ENCODE assay signal across 10 cellular contexts in genomic region chr12:4160314-4161040, GRCh38.
"Had no signal": no experiment of that assay in that cellular context is flagged by ENCODE, and none has a peak within 500 bp of the region (broad histone marks: within the 10 kb centered on the region; RNA-seq: fewer than 3 reads in every experiment).

No MANE protein-coding gene starts in this region.

- H3K27ac Mint-ChIP-seq: dendritic cell treated with granulocyte-macrophage colony-stimulating factor and Interleukin-4, amounts not matched to agents 40 ng/mL and 50 ng/mL, for 4 days had no signal

- H3K4me3 Mint-ChIP-seq: dendritic cell treated with granulocyte-macrophage colony-stimulating factor and Interleukin-4, amounts not matched to agents 40 ng/mL and 50 ng/mL, for 4 days; neural crest cell had no signal

- H3K9me3 Mint-ChIP-seq: dendritic cell treated with granulocyte-macrophage colony-stimulating factor and Interleukin-4, amounts not matched to agents 40 ng/mL and 50 ng/mL, for 4 days; neural crest cell had no signal

- DNase-seq: activated CD4-positive, alpha-beta T cell treated with anti-CD3 and anti-CD28 coated beads, Interleukin-2, amount 50 U/mL, for 48 hours; anterior cingulate cortex; cerebellar nuclear complex; kidney glomerular epithelial cell; mesendoderm; sigmoid colon; stimulated activated naive CD4-positive, alpha-beta T cell treated with Interleukin-2 at 50 U/mL for 16 hours; WERI-Rb-1 had no signal
